8 cellular contexts compared by ENCODE assay signal in genomic region chr4:3531887-3532713, GRCh38. TPM values are rescaled to one million over a fixed set of nuclear protein-coding genes. Genes with fewer than 3 reads are reported as not detected.
A peak's percentile ranks its signal among the peaks of the same experiment; 100 is the strongest.
DNase-seq lines count a peak whose midpoint lies in the region; ATAC-seq and TF ChIP-seq lines count a peak whose summit lies in the region.

A gene with protein sequence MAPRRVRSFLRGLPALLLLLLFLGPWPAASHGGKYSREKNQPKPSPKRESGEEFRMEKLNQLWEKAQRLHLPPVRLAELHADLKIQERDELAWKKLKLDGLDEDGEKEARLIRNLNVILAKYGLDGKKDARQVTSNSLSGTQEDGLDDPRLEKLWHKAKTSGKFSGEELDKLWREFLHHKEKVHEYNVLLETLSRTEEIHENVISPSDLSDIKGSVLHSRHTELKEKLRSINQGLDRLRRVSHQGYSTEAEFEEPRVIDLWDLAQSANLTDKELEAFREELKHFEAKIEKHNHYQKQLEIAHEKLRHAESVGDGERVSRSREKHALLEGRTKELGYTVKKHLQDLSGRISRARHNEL (minus strand): TSS chr4:3532422. CDS start chr4:3532412, 10 bp downstream.

- intact Hi-C loops in activated CD8-positive, alpha-beta T cell treated with anti-CD3 and anti-CD28 coated beads for 36 hours (cut with micrococcal nuclease): no loop called here
- intact Hi-C loops in lower lobe of right lung (cut with DNase I): no loop called here

- no peak within 1 kb of the TSS for H3K27ac ChIP-seq in ectodermal cell (ENCODE audit: insufficient read depth, low read depth, low read length, poor library complexity, severe bottlenecking)
- peak within 1 kb of the TSS; percentile 78 for H3K27ac ChIP-seq in lower lobe of right lung

- H3K4me1 ChIP-seq in ectodermal cell (ENCODE audit: control insufficient read depth, insufficient read depth, low read length) (peaks cover 16% of the 10 kb centered on the region), lower lobe of right lung (peaks cover 40% of the 10 kb centered on the region)

- CTCF ChIA-PET in activated CD8-positive, alpha-beta T cell treated with anti-CD3 and anti-CD28 coated beads for 36 hours (lab: Charles Lee): no interaction called here

- POLR2A ChIA-PET in activated CD8-positive, alpha-beta T cell treated with anti-CD3 and anti-CD28 coated beads for 36 hours (lab: Charles Lee): no interaction called here

- no peaks in the 10 kb centered on the region for H3K27me3 Mint-ChIP-seq in activated CD8-positive, alpha-beta T cell treated with anti-CD3 and anti-CD28 coated beads for 36 hours

- peak within 1 kb of the TSS; percentile 55 for H3K4me3 ChIP-seq in ectodermal cell (ENCODE audit: insufficient read depth, low read depth, low read length)
- H3K4me3 ChIP-seq in lower lobe of right lung: peak within 1 kb of the TSS; percentile 93

- peak within 1 kb of the TSS; percentile 100 for H3K4me3 Mint-ChIP-seq in activated CD8-positive, alpha-beta T cell treated with anti-CD3 and anti-CD28 coated beads for 36 hours

- H3K36me3 Mint-ChIP-seq in activated CD8-positive, alpha-beta T cell treated with anti-CD3 and anti-CD28 coated beads for 36 hours (ENCODE audit: low read depth): peaks cover 7% of the 10 kb centered on the region

- peaks cover 30% of the 10 kb centered on the region for H3K4me1 Mint-ChIP-seq in activated CD8-positive, alpha-beta T cell treated with anti-CD3 and anti-CD28 coated beads for 36 hours (ENCODE audit: low read depth)

- peak within 1 kb of the TSS; percentile 96 for H3K27ac Mint-ChIP-seq in activated CD8-positive, alpha-beta T cell treated with anti-CD3 and anti-CD28 coated beads for 36 hours

- ATAC-seq in GM19372 (IDR thresholded peaks at IDR 0.05; ENCODE audit: low read depth, unreplicated experiment): peak; percentile 81
- ATAC-seq in HG03565 (IDR thresholded peaks at IDR 0.05; ENCODE audit: unreplicated experiment): peak; percentile 73
- peak; percentile 97 for ATAC-seq in activated CD8-positive, alpha-beta T cell treated with anti-CD3 and anti-CD28 coated beads for 36 hours
- peak; percentile 97 to 98 for ATAC-seq in lower lobe of right lung

- H3K36me3 ChIP-seq in ectodermal cell (ENCODE audit: control insufficient read depth, insufficient read depth, low read length): no peaks in the 10 kb centered on the region
- H3K36me3 ChIP-seq in lower lobe of right lung: peaks cover 19% of the 10 kb centered on the region

- H3K27me3 ChIP-seq in ectodermal cell (ENCODE audit: control insufficient read depth, insufficient read depth, low read length, poor library complexity, severe bottlenecking) (peaks cover 3% of the 10 kb centered on the region), lower lobe of right lung (ENCODE audit: low read depth) (no peaks in the 10 kb centered on the region)

- H3K9me3 Mint-ChIP-seq in activated CD8-positive, alpha-beta T cell treated with anti-CD3 and anti-CD28 coated beads for 36 hours: no peaks in the 10 kb centered on the region

- H3K9me3 ChIP-seq in ectodermal cell (ENCODE audit: control insufficient read depth, low read length) (no peaks in the 10 kb centered on the region), lower lobe of right lung (no peaks in the 10 kb centered on the region)

- TF ChIP-seq CTCF in activated CD8-positive, alpha-beta T cell treated with anti-CD3 and anti-CD28 coated beads for 36 hours (IDR thresholded peaks at IDR 0.05): no peak
- no peak for TF ChIP-seq CTCF in lower lobe of right lung (IDR thresholded peaks at IDR 0.05)

- peak; percentile 62 to 94 (median 86) for DNase-seq in C1 segment of cervical spinal cord (lab: John Stamatoyannopoulos, UW)
- DNase-seq in NCI-H82 treated with DMSO at 0.1 percent for 48 hours (lab: John Stamatoyannopoulos, UW; ENCODE audit: unreplicated experiment): peak; percentile 67
- peak; percentile 86 for DNase-seq in activated CD8-positive, alpha-beta T cell treated with anti-CD3 and anti-CD28 coated beads for 36 hours
- peak; percentile 95 for DNase-seq in lower lobe of right lung
- peak; percentile 73 to 86 (median 81) for DNase-seq in stimulated activated CD4-positive, alpha-beta T cell treated with anti-CD3 and anti-CD28 coated beads, TNF-alpha, amount 100 ng/mL, for 24 hours (ENCODE audit: low read depth in 3 of 3)

- 0 to 1% methylated on average over 82 of the region's 82 CpGs for WGBS in ectodermal cell, 2 experiments

RNA-seq across cellular contexts. Expression of the gene that starts here (rescaled TPM):
- total RNA-seq in activated CD8-positive, alpha-beta T cell treated with anti-CD3 and anti-CD28 coated beads for 36 hours: 10 to 100 TPM; 46.0 to 49.8 TPM
- 96.6 TPM for polyA plus RNA-seq in ectodermal cell (2013, experiment 1 of 4)
- 97.2 TPM for polyA plus RNA-seq in ectodermal cell (2013, experiment 2 of 4)
- 79.2 TPM for polyA plus RNA-seq in ectodermal cell (2013, experiment 3 of 4)
- 76.5 TPM for polyA plus RNA-seq in ectodermal cell (2013, experiment 4 of 4)
- total RNA-seq in lower lobe of right lung: 224 TPM
